ENCODE assay signal across 1 cellular context in the genomic region with DNA sequence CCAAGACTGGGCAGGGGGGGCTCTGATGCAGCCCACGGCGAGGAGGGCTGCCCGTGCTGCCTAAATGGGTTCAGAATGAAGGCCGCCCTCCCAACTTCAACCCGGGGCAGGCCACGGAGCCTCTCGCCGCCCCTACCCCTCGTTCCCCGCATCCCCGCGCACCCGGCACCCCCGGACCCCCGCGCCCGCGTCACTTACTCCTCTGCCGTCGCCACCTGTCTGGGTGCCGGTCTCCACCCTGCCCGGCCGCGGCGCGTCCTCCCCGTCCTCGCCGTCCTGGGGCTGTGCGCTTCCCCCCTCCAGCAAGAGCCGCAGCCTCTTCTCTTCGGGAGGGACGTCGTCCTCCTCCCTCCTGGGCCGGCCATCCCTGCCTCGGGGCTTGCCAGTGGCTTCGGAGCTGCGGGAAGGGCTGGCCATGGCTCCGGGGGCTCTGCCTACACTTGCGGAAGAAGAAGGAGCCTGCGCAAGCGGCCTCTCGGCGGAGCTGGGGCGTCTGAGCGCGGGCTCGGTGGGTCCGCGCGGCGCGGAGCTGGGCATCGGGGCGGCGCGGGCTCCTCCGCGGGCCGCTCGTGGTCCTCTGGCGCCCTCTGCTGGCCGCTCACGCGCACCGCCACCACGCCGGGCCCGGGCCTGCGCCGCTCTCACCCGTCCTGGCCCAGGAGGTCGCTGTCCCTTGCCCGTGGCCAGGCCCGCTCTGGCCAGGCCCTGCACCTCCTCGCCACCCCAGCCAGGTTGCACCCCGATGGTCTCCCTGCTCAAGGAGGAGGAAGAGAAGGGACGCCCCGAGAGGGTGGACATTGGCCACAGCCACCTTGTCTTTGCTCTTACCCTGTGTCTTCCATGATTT.
TF ChIP-seq lines count a peak whose summit lies in the region.

No MANE protein-coding gene starts in this region.

TF ChIP-seq in HEK293, 187 proteins besides CTCF, POLR2A, EP300 and RAD21:
- TF ChIP-seq ZNF335 (tag by site-specific recombination; conservative IDR thresholded peaks at IDR 0.05) = peak; percentile 34; the same call in 1 of the 2 replicates
- TF ChIP-seq, protein P1, sequence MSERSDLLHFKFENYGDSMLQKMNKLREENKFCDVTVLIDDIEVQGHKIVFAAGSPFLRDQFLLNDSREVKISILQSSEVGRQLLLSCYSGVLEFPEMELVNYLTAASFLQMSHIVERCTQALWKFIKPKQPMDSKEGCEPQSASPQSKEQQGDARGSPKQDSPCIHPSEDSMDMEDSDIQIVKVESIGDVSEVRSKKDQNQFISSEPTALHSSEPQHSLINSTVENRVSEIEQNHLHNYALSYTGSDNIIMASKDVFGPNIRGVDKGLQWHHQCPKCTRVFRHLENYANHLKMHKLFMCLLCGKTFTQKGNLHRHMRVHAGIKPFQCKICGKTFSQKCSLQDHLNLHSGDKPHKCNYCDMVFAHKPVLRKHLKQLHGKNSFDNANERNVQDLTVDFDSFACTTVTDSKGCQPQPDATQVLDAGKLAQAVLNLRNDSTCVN (tag by site-specific recombination; optimal IDR thresholded peaks at IDR 0.05) = peak; percentile 73
TF ChIP-seq in HEK293: peak in this region for 2; not testable (repeated sequence) for 185.
